ENCODE assay signal across 8 cellular contexts in the genomic region with DNA sequence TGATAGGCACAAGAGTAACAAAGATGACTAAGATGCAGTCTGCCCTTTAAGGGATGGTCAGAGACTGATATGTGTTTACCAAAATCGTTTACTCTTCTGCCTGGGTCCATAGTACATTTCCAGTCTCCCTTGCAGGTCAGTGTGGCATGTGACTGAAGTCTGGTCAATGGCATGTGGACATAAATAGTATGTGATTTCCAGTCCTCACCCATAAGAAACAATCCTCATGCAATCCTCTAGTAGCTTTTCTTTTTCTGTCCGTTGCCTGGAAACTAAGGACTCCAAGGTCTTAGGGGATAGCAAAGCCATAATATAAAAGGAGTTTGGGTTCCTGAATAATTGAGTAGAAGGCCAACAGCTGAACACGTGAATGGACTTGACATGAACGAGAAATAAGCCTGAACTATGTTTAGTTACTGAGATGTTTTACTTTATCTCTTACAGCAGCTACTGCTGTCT. TPM values are rescaled to one million over a fixed set of nuclear protein-coding genes. Genes with fewer than 3 reads are reported as not detected.
DNase-seq lines count a peak whose midpoint lies in the region; ATAC-seq and TF ChIP-seq lines count a peak whose summit lies in the region.

No MANE protein-coding gene starts in this region.

- DNase-seq in COLO829 (ENCODE audit: low spot score) (peak; percentile 3), RPMI7951 (ENCODE audit: low read depth) (peak; percentile 10), epithelial cell of esophagus (ENCODE audit: low read depth) (peak; percentile 8)
- no peak for DNase-seq in NK-92 treated with Interleukin-12 subunit alpha and Interleukin-12 subunit beta, amount 100 ng/mL, for 24 hours (lab: John Stamatoyannopoulos, UW)

- peaks cover 7% of the 10 kb centered on the region for H3K4me1 ChIP-seq in neuron (ENCODE audit: insufficient read depth, low read length)

- ATAC-seq in GM19452 (IDR thresholded peaks at IDR 0.05; ENCODE audit: unreplicated experiment): peak; percentile 4
- ATAC-seq in HG03045 (IDR thresholded peaks at IDR 0.05; ENCODE audit: unreplicated experiment): no peak
- no peak for ATAC-seq in HG02852 (IDR thresholded peaks at IDR 0.05; ENCODE audit: unreplicated experiment)

- peak overlapping the region; percentile 94 for H2AFZ ChIP-seq in neuron (ENCODE audit: low read depth, low read length)

- peaks cover 13% of the 10 kb centered on the region for H3K36me3 ChIP-seq in neuron (ENCODE audit: insufficient read depth, low read length)

- H3K9me3 ChIP-seq in neuron (ENCODE audit: low read length): no peaks in the 10 kb centered on the region

- H3K27me3 ChIP-seq in neuron (ENCODE audit: insufficient read depth, low read length): no peaks in the 10 kb centered on the region

- H3K4me3 ChIP-seq in epithelial cell of esophagus (ENCODE audit: low read length) (peak overlapping the region; percentile 65), neuron (ENCODE audit: low read length) (peak overlapping the region; percentile 74)

- TF ChIP-seq CTCF in epithelial cell of esophagus (IDR thresholded peaks at IDR 0.05; ENCODE audit: insufficient read depth, low read depth, low read length, missing control alignments): no peak

RNA-seq across cellular contexts. Expression of a gene that starts 1.1 kb away (rescaled TPM):
- total RNA-seq in RPMI7951 (2014; rRNA removed; shearing (Covaris generic)): 8.9 and 9.9 TPM in 2 replicates

RNA-seq across cellular contexts. Expression of a gene that starts 24.2 kb away (rescaled TPM):
- total RNA-seq in RPMI7951 (2014; rRNA removed; shearing (Covaris generic)): 35.2 and 44.6 TPM in 2 replicates

RNA-seq across cellular contexts. Expression of a gene that starts 56.0 kb away (rescaled TPM):
- 0.24 and 0.49 TPM in 2 replicates for total RNA-seq in RPMI7951 (2014; rRNA removed; shearing (Covaris generic))
